Comparison of ENCODE assay signal across 35 cellular contexts in the genomic region with DNA sequence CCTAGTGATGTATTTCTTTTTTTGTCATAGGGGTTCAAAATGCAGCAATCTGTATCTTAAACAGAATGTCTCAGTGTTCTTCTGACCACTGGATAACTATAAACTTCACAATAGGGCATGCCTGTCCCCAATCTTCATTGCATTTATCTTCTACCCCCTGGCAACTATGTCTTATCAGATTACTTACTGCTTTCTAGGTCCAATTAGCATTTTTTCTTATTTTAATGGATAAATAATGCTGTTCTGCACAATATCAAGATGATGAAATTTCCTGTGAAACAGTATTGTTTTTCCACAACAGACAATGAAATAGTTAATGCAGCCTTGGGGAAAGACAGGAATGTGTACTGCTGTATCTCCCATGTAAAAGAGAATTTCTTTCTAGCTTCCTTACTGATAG.
"Had no signal": no experiment of that assay in that cellular context is flagged by ENCODE, and none has a peak within 500 bp of the region (broad histone marks: within the 10 kb centered on the region; RNA-seq: fewer than 3 reads in every experiment).

No MANE protein-coding gene starts in this region.

- H3K4me1 ChIP-seq: body of pancreas, breast epithelium had no signal

- H3K27me3 ChIP-seq: body of pancreas, brain microvascular endothelial cell, breast epithelium had no signal

- H3K36me3 Mint-ChIP-seq: activated CD4-positive, alpha-beta memory T cell treated with anti-CD3 and anti-CD28 coated beads for 36 hours; activated naive CD8-positive, alpha-beta T cell; activated naive CD8-positive, alpha-beta T cell treated with anti-CD3 and anti-CD28 coated beads, Interleukin-2, amount 10 ng/mL, durations not matched to agents 7 days and 5 days had no signal

- H3K27me3 Mint-ChIP-seq: activated B cell treated with CpG ODN at 0.5 μM for 24 hours; activated CD4-positive, alpha-beta memory T cell treated with anti-CD3 and anti-CD28 coated beads for 36 hours; activated CD4-positive, alpha-beta T cell treated with anti-CD3 and anti-CD28 coated beads, Interleukin-2, amount 10 ng/mL, durations not matched to agents 24 days and 14 days; activated CD8-positive, alpha-beta T cell treated with anti-CD3 and anti-CD28 coated beads for 36 hours; activated naive CD8-positive, alpha-beta T cell; activated naive CD8-positive, alpha-beta T cell treated with anti-CD3 and anti-CD28 coated beads, Interleukin-2, amount 10 ng/mL, durations not matched to agents 7 days and 5 days; activated naive CD8-positive, alpha-beta T cell treated with anti-CD3 and anti-CD28 coated beads, Interleukin-2, amount 50 U/mL, for 24 hours; activated T-helper 17 cell treated with anti-CD3 and anti-CD28 coated beads, Interleukin-2, amount 50 U/mL, for 72 hours had no signal

- H3K4me3 Mint-ChIP-seq: activated B cell treated with CpG ODN at 0.5 μM for 24 hours; activated CD4-positive, alpha-beta memory T cell treated with anti-CD3 and anti-CD28 coated beads for 36 hours; activated CD4-positive, alpha-beta T cell treated with anti-CD3 and anti-CD28 coated beads, Interleukin-2, amount 10 ng/mL, durations not matched to agents 24 days and 14 days; activated CD8-positive, alpha-beta T cell treated with anti-CD3 and anti-CD28 coated beads for 36 hours; activated naive CD4-positive, alpha-beta T cell treated with anti-CD3 and anti-CD28 coated beads for 36 hours; activated naive CD8-positive, alpha-beta T cell; activated naive CD8-positive, alpha-beta T cell treated with anti-CD3 and anti-CD28 coated beads, Interleukin-2, amount 10 ng/mL, durations not matched to agents 7 days and 5 days; activated naive CD8-positive, alpha-beta T cell treated with anti-CD3 and anti-CD28 coated beads, Interleukin-2, amount 50 U/mL, for 24 hours; activated T-cell treated with anti-CD3 and anti-CD28 coated beads, Interleukin-2, amount 50 U/mL, for 4 hours; activated T-cell treated with anti-CD3 and anti-CD28 coated beads, Interleukin-2, amount 50 U/mL, for 72 hours; activated T-helper 1 cell treated with anti-CD3 and anti-CD28 coated beads, Interleukin-12 subunit alpha, Interleukin-12 subunit beta, Interleukin-2, Interleukin-4 antibody, amounts not matched to agents 30 ng/mL and 10 ng/mL and 1 ng/mL, durations not matched to agents 14 hours and 24 hours and 36 hours; activated T-helper 17 cell treated with anti-CD3 and anti-CD28 coated beads, Interleukin-2, amount 50 U/mL, for 72 hours; T-helper 1 cell treated with Interleukin-12 subunit alpha and Interleukin-12 subunit beta and Interleukin-4 antibody, amounts not matched to agents 30 μg/mL and 1 μg/mL, for 36 hours; T-helper 2 cell treated with Interferon-gamma antibody and Interleukin-4, amounts not matched to agents 5 μg/mL and 100 μg/mL, for 36 hours had no signal

- H3K27ac ChIP-seq: body of pancreas, brain microvascular endothelial cell, breast epithelium, VCaP had no signal

- H3K36me3 ChIP-seq: brain microvascular endothelial cell, breast epithelium had no signal

- H3K27ac Mint-ChIP-seq: activated B cell treated with CpG ODN at 0.5 μM for 24 hours; activated CD4-positive, alpha-beta memory T cell treated with anti-CD3 and anti-CD28 coated beads for 36 hours; activated CD4-positive, alpha-beta T cell treated with anti-CD3 and anti-CD28 coated beads, Interleukin-2, amount 10 ng/mL, durations not matched to agents 24 days and 14 days; activated CD8-positive, alpha-beta T cell treated with anti-CD3 and anti-CD28 coated beads for 36 hours; activated naive CD4-positive, alpha-beta T cell treated with anti-CD3 and anti-CD28 coated beads for 36 hours; activated naive CD8-positive, alpha-beta T cell; activated naive CD8-positive, alpha-beta T cell treated with anti-CD3 and anti-CD28 coated beads, Interleukin-2, amount 10 ng/mL, durations not matched to agents 7 days and 5 days; activated naive CD8-positive, alpha-beta T cell treated with anti-CD3 and anti-CD28 coated beads, Interleukin-2, amount 50 U/mL, for 24 hours; activated T-cell treated with anti-CD3 and anti-CD28 coated beads, Interleukin-2, amount 50 U/mL, for 72 hours; activated T-helper 1 cell treated with anti-CD3 and anti-CD28 coated beads, Interleukin-12 subunit alpha, Interleukin-12 subunit beta, Interleukin-2, Interleukin-4 antibody, amounts not matched to agents 30 ng/mL and 10 ng/mL and 1 ng/mL, durations not matched to agents 14 hours and 24 hours and 36 hours; activated T-helper 17 cell treated with anti-CD3 and anti-CD28 coated beads, Interleukin-2, amount 50 U/mL, for 72 hours; T-helper 1 cell treated with Interleukin-12 subunit alpha and Interleukin-12 subunit beta and Interleukin-4 antibody, amounts not matched to agents 30 μg/mL and 1 μg/mL, for 36 hours; T-helper 2 cell treated with Interferon-gamma antibody and Interleukin-4, amounts not matched to agents 5 μg/mL and 100 μg/mL, for 36 hours had no signal

- H3K4me3 ChIP-seq: body of pancreas, breast epithelium had no signal

- H3K9me3 ChIP-seq: body of pancreas, breast epithelium had no signal

- H3K9me3 Mint-ChIP-seq: activated CD4-positive, alpha-beta memory T cell treated with anti-CD3 and anti-CD28 coated beads for 36 hours; activated CD4-positive, alpha-beta T cell treated with anti-CD3 and anti-CD28 coated beads, Interleukin-2, amount 10 ng/mL, durations not matched to agents 24 days and 14 days; activated CD8-positive, alpha-beta T cell treated with anti-CD3 and anti-CD28 coated beads for 36 hours; activated naive CD4-positive, alpha-beta T cell treated with anti-CD3 and anti-CD28 coated beads for 36 hours; activated naive CD8-positive, alpha-beta T cell treated with anti-CD3 and anti-CD28 coated beads, Interleukin-2, amount 50 U/mL, for 24 hours had no signal

- DNase-seq: activated B cell treated with CpG ODN at 0.5 μM for 24 hours; activated CD4-positive, alpha-beta memory T cell treated with anti-CD3 and anti-CD28 coated beads for 36 hours; activated CD4-positive, alpha-beta T cell treated with anti-CD3 and anti-CD28 coated beads for 4 hours; activated CD4-positive, alpha-beta T cell treated with anti-CD3 and anti-CD28 coated beads, Interleukin-2, amount 10 ng/mL, durations not matched to agents 24 days and 14 days; activated CD4-positive, alpha-beta T cell treated with anti-CD3 and anti-CD28 coated beads, Interleukin-2, amount 50 U/mL, for 1 hour; activated CD4-positive, alpha-beta T cell treated with anti-CD3 and anti-CD28 coated beads, Interleukin-2, amount 50 U/mL, for 4 hours; activated CD4-positive, CD25-positive, alpha-beta regulatory T cell treated with anti-CD3 and anti-CD28 coated beads, Interleukin-2, amount 50 U/mL, for 72 hours; activated CD8-positive, alpha-beta memory T cell treated with anti-CD3 and anti-CD28 coated beads, Interleukin-2, amount 50 U/mL, for 4 hours; activated CD8-positive, alpha-beta T cell treated with anti-CD3 and anti-CD28 coated beads for 36 hours; activated effector memory CD4-positive, alpha-beta T cell treated with anti-CD3 and anti-CD28 coated beads, Interleukin-2, amount 50 U/mL, for 16 hours; activated gamma-delta T cell treated with Interleukin-2 at 50 U/mL for 16 hours; activated naive CD4-positive, alpha-beta T cell; activated naive CD4-positive, alpha-beta T cell treated with anti-CD3 and anti-CD28 coated beads for 36 hours; activated naive CD4-positive, alpha-beta T cell treated with anti-CD3 and anti-CD28 coated beads, Interleukin-2, amount 50 U/mL, for 16 hours; activated naive CD8-positive, alpha-beta T cell treated with anti-CD3 and anti-CD28 coated beads, Interleukin-2, amount 10 ng/mL, durations not matched to agents 7 days and 5 days; activated naive CD8-positive, alpha-beta T cell treated with anti-CD3 and anti-CD28 coated beads, Interleukin-2, amount 50 U/mL, for 24 hours; activated T-cell treated with anti-CD3 and anti-CD28 coated beads for 4 hours; activated T-cell treated with anti-CD3 and anti-CD28 coated beads, Interleukin-2, amount 50 U/mL, for 1 hour; activated T-cell treated with anti-CD3 and anti-CD28 coated beads, Interleukin-2, amount 50 U/mL, for 4 hours; activated T-cell treated with anti-CD3 and anti-CD28 coated beads, Interleukin-2, amount 50 U/mL, for 72 hours; amniotic stem cell; aorta; body of pancreas; brain microvascular endothelial cell; central memory CD4-positive, alpha-beta T cell; T-helper 1 cell; T-helper 2 cell; T-helper 9 cell had no signal

- H3K4me1 Mint-ChIP-seq: activated B cell treated with CpG ODN at 0.5 μM for 24 hours; activated CD4-positive, alpha-beta T cell treated with anti-CD3 and anti-CD28 coated beads, Interleukin-2, amount 10 ng/mL, durations not matched to agents 24 days and 14 days; activated naive CD8-positive, alpha-beta T cell treated with anti-CD3 and anti-CD28 coated beads, Interleukin-2, amount 10 ng/mL, durations not matched to agents 7 days and 5 days; activated naive CD8-positive, alpha-beta T cell treated with anti-CD3 and anti-CD28 coated beads, Interleukin-2, amount 50 U/mL, for 24 hours; activated T-helper 17 cell treated with anti-CD3 and anti-CD28 coated beads, Interleukin-2, amount 50 U/mL, for 72 hours had no signal

- ATAC-seq: activated CD8-positive, alpha-beta T cell treated with anti-CD3 and anti-CD28 coated beads for 36 hours; activated naive CD8-positive, alpha-beta T cell treated with anti-CD3 and anti-CD28 coated beads, Interleukin-2, amount 50 U/mL, for 24 hours; activated T-cell treated with anti-CD3 and anti-CD28 coated beads, Interleukin-2, amount 50 U/mL, for 4 hours; activated T-cell treated with anti-CD3 and anti-CD28 coated beads, Interleukin-2, amount 50 U/mL, for 72 hours; activated T-helper 17 cell treated with anti-CD3 and anti-CD28 coated beads, Interleukin-2, amount 50 U/mL, for 72 hours; body of pancreas had no signal
